10 cellular contexts compared by ENCODE assay signal in genomic region chr15:80710635-80711553, GRCh38. TPM values are rescaled to one million over a fixed set of nuclear protein-coding genes. Genes with fewer than 3 reads are reported as not detected.
DNase-seq lines count a peak whose midpoint lies in the region; ATAC-seq and TF ChIP-seq lines count a peak whose summit lies in the region.
"Had no signal": no experiment of that assay in that cellular context is flagged by ENCODE, and none has a peak within 500 bp of the region (broad histone marks: within the 10 kb centered on the region; RNA-seq: fewer than 3 reads in every experiment).

No MANE protein-coding gene starts in this region.

- intact Hi-C loops in activated CD4-positive, alpha-beta memory T cell treated with anti-CD3 and anti-CD28 coated beads for 36 hours (cut with micrococcal nuclease): no loop called here
- intact Hi-C loops in left colon (cut with DNase I, micrococcal nuclease) (no loop called here), lower leg skin (cut with DNase I; ENCODE audit: low total_unique reads) (no loop called here)
- intact Hi-C loops in CD4-positive, alpha-beta T cell (cut with DNase I, micrococcal nuclease): no loop called here

- H3F3A ChIP-seq in GM23338 (replicated peaks; ENCODE audit: low read depth): no peaks in the 10 kb centered on the region

- H3K36me3 Mint-ChIP-seq in GM23338 (ENCODE audit: low read depth): no peaks in the 10 kb centered on the region
- H3K36me3 Mint-ChIP-seq in activated CD4-positive, alpha-beta memory T cell treated with anti-CD3 and anti-CD28 coated beads for 36 hours: no peaks in the 10 kb centered on the region
- H3K36me3 Mint-ChIP-seq in CD4-positive, alpha-beta T cell (ENCODE audit: low read depth): no peaks in the 10 kb centered on the region

- CTCF ChIA-PET in activated CD4-positive, alpha-beta memory T cell treated with anti-CD3 and anti-CD28 coated beads for 36 hours (lab: Charles Lee): no interaction called here
- CTCF ChIA-PET in CD4-positive, alpha-beta T cell (lab: Charles Lee): no interaction called here

- DNase-seq in Daoy (ENCODE audit: low read depth): peak; percentile 45
- no peak for DNase-seq in GM23338 (ENCODE audit: low spot score)
- peak; percentile 82 for DNase-seq in activated CD4-positive, alpha-beta memory T cell treated with anti-CD3 and anti-CD28 coated beads for 36 hours
- DNase-seq in left colon: no peak
- no peak for DNase-seq in SKM-1 treated with dmso at 0.1 percent for 144 hours (lab: John Stamatoyannopoulos, UW; ENCODE audit: unreplicated experiment)
- no peak for DNase-seq in effector CD4-positive, alpha-beta T cell
- DNase-seq in lower leg skin (ENCODE audit: low spot score in 2 of 2): no peak
- DNase-seq in CD4-positive, alpha-beta T cell: no peak
- DNase-seq: OCI-M1 had no signal

- no peak overlapping the region for H2AFZ ChIP-seq in GM23338
- H2AFZ ChIP-seq: parathyroid adenoma had no signal

- WGBS in lower leg skin, 2 donors: 61 to 68% methylated on average over 9 of the region's 9 CpGs

- ATAC-seq in GM23338 (peak; percentile 48; the same call in 2 of the 3 replicates), left colon (peak; percentile 14)
- no peak for ATAC-seq in CD4-positive, alpha-beta T cell (ENCODE audit: poor library complexity)

- TF ChIP-seq CTCF in GM23338 (conservative IDR thresholded peaks at IDR 0.05; ENCODE audit: low read depth in 2 of 2) (no peak), lower leg skin (IDR thresholded peaks at IDR 0.05) (no peak)
- no peak for TF ChIP-seq CTCF in CD4-positive, alpha-beta T cell (IDR thresholded peaks at IDR 0.05)

- H3K4me3 ChIP-seq in GM23338 (no peak overlapping the region), lower leg skin (ENCODE audit: low read depth, poor library complexity, severe bottlenecking) (no peak overlapping the region)

- no peak overlapping the region for H3K27ac ChIP-seq in GM23338 (ENCODE audit: low read depth)
- no peak overlapping the region for H3K27ac ChIP-seq in CD4-positive, alpha-beta T cell (ENCODE audit: low read depth, low read length)
- H3K27ac ChIP-seq: parathyroid adenoma had no signal

- H3K27me3 Mint-ChIP-seq in GM23338 (ENCODE audit: insufficient read depth, low read depth, poor library complexity): peaks cover 6% of the 10 kb centered on the region
- H3K27me3 Mint-ChIP-seq in activated CD4-positive, alpha-beta memory T cell treated with anti-CD3 and anti-CD28 coated beads for 36 hours: no peaks in the 10 kb centered on the region
- H3K27me3 Mint-ChIP-seq in CD4-positive, alpha-beta T cell: no peaks in the 10 kb centered on the region

- H3K36me3 ChIP-seq in GM23338 (ENCODE audit: insufficient read depth): no peaks in the 10 kb centered on the region

- H3K4me2 ChIP-seq in GM23338: no peak overlapping the region

- H3K4me1 Mint-ChIP-seq in GM23338: peaks cover 44% of the 10 kb centered on the region
- H3K4me1 Mint-ChIP-seq in activated CD4-positive, alpha-beta memory T cell treated with anti-CD3 and anti-CD28 coated beads for 36 hours (ENCODE audit: low read depth): peaks cover 14% of the 10 kb centered on the region
- no peaks in the 10 kb centered on the region for H3K4me1 Mint-ChIP-seq in CD4-positive, alpha-beta T cell (ENCODE audit: low read depth)

- no peak for TF ChIP-seq POLR2A in lower leg skin (IDR thresholded peaks at IDR 0.05)

- peaks cover 18% of the 10 kb centered on the region for H3K4me1 ChIP-seq in GM23338 (ENCODE audit: insufficient read depth)
- H3K4me1 ChIP-seq: parathyroid adenoma had no signal

- no peaks in the 10 kb centered on the region for H3K27me3 ChIP-seq in GM23338 (ENCODE audit: insufficient read depth)
- no peaks in the 10 kb centered on the region for H3K27me3 ChIP-seq in CD4-positive, alpha-beta T cell (ENCODE audit: control insufficient read depth, insufficient read depth, low read length)

- H4K20me1 ChIP-seq in GM23338 (replicated peaks; ENCODE audit: insufficient read depth): 0 out of 2 replicates have a peak, but pooled peaks cover 3% of the 10 kb centered on the region

- no peaks in the 10 kb centered on the region for H3K9me2 ChIP-seq in GM23338 (ENCODE audit: insufficient read depth)

- no peaks in the 10 kb centered on the region for H3K9me3 Mint-ChIP-seq in GM23338
- H3K9me3 Mint-ChIP-seq in activated CD4-positive, alpha-beta memory T cell treated with anti-CD3 and anti-CD28 coated beads for 36 hours: no peaks in the 10 kb centered on the region
- no peaks in the 10 kb centered on the region for H3K9me3 Mint-ChIP-seq in CD4-positive, alpha-beta T cell

- H3K79me2 ChIP-seq in GM23338 (replicated peaks; ENCODE audit: insufficient read depth): peaks cover 35% of the 10 kb centered on the region

- H3K9me3 ChIP-seq in CD4-positive, alpha-beta T cell (ENCODE audit: control insufficient read depth, low read length): no peaks in the 10 kb centered on the region

- POLR2A ChIA-PET in activated CD4-positive, alpha-beta memory T cell treated with anti-CD3 and anti-CD28 coated beads for 36 hours (lab: Charles Lee): no interaction called here
- POLR2A ChIA-PET in CD4-positive, alpha-beta T cell (lab: Charles Lee): no interaction called here

- no peak overlapping the region for H3K27ac Mint-ChIP-seq in GM23338
- no peak overlapping the region for H3K27ac Mint-ChIP-seq in activated CD4-positive, alpha-beta memory T cell treated with anti-CD3 and anti-CD28 coated beads for 36 hours
- H3K27ac Mint-ChIP-seq in CD4-positive, alpha-beta T cell: no peak overlapping the region

- no peak overlapping the region for H3K4me3 Mint-ChIP-seq in GM23338
- H3K4me3 Mint-ChIP-seq in activated CD4-positive, alpha-beta memory T cell treated with anti-CD3 and anti-CD28 coated beads for 36 hours: no peak overlapping the region
- H3K4me3 Mint-ChIP-seq in CD4-positive, alpha-beta T cell: no peak overlapping the region

TF ChIP-seq in GM23338, 12 proteins besides CTCF, POLR2A, EP300 and RAD21 (continues in another document):
- no peak for TF ChIP-seq JUNB (IDR thresholded peaks at IDR 0.05; ENCODE audit: unreplicated experiment)
- no peak for TF ChIP-seq STAT1 (IDR thresholded peaks at IDR 0.05; ENCODE audit: unreplicated experiment)
- TF ChIP-seq ZNF331 (CRISPR knock-in tag; IDR thresholded peaks at IDR 0.05; ENCODE audit: low read depth): no peak
- no peak for TF ChIP-seq ETS1 (IDR thresholded peaks at IDR 0.05)
- no peak for TF ChIP-seq EZH2phosphoT487 (IDR thresholded peaks at IDR 0.05; ENCODE audit: unreplicated experiment)
- no peak for TF ChIP-seq POLR2AphosphoS5 (IDR thresholded peaks at IDR 0.05; ENCODE audit: low read depth)
- no peak for TF ChIP-seq EZH2 (IDR thresholded peaks at IDR 0.05; ENCODE audit: low read depth, unreplicated experiment)

RNA-seq across cellular contexts. Expression of gene ABHD17C, which starts 15.8 kb away (rescaled TPM):
- 1.4 and 3.6 TPM in 2 replicates for total RNA-seq in Daoy (2014; rRNA removed; shearing (Covaris generic))
- 23.8 and 25.2 TPM in 2 replicates for total RNA-seq in GM23338 (2014; rRNA removed; shearing (Covaris generic))
- polyA plus RNA-seq in GM23338 (2016; fragmentation: Nextera tagmentation; extraction: Ambion mirVana): 9.1 and 11.3 TPM in 2 replicates
- total RNA-seq in activated CD4-positive, alpha-beta memory T cell treated with anti-CD3 and anti-CD28 coated beads for 36 hours: 1 to 10 TPM; 6.1 to 9.0 TPM
- total RNA-seq in left colon: 100 to 1,000 TPM; 151 to 160 TPM
- total RNA-seq in lower leg skin: 10 to 100 TPM; 18.0 to 28.5 (median 26.2) TPM
- total RNA-seq in CD4-positive, alpha-beta T cell: under 1 TPM; 0.33 to 0.59 TPM

Comparison
In these comparisons a context has a peak if more than half of its experiments do, and no peak if none do; other contexts are left out.
1. DNase-seq: peak in Daoy (single experiment) and activated CD4-positive, alpha-beta memory T cell treated with anti-CD3 and anti-CD28 coated beads for 36 hours (single experiment); none in GM23338 (single experiment), left colon (0 of 2), SKM-1 treated with dmso at 0.1 percent for 144 hours (single experiment), effector CD4-positive, alpha-beta T cell (single experiment), lower leg skin (0 of 2) and CD4-positive, alpha-beta T cell (0 of 10).